In genomic region chr4:78870056-78870455, GRCh38 we compare ENCODE assay signal across 20 cellular contexts.
"Had no signal": no experiment of that assay in that cellular context is flagged by ENCODE, and none has a peak within 500 bp of the region (broad histone marks: within the 10 kb centered on the region; RNA-seq: fewer than 3 reads in every experiment).

No MANE protein-coding gene starts in this region.

- H3K27ac ChIP-seq: gastroesophageal sphincter, suprapubic skin, thyroid gland, upper lobe of left lung, uterus had no signal

- H3K4me2 ChIP-seq: smooth muscle cell had no signal

- H3K27me3 Mint-ChIP-seq: naive thymus-derived CD8-positive, alpha-beta T cell had no signal

- H3K27me3 ChIP-seq: gastroesophageal sphincter, suprapubic skin, thyroid gland, upper lobe of left lung, uterus had no signal

- H3K4me1 Mint-ChIP-seq: immature natural killer cell; naive thymus-derived CD8-positive, alpha-beta T cell; neural crest cell; stimulated activated effector memory CD8-positive, alpha-beta T cell treated with anti-CD3 and anti-CD28 coated beads, Interleukin-12 subunit alpha, Interleukin-12 subunit beta, amount 100 ng/mL, for 72 hours had no signal

- H3K9me3 Mint-ChIP-seq: immature natural killer cell; naive thymus-derived CD8-positive, alpha-beta T cell; neural crest cell; stimulated activated effector memory CD8-positive, alpha-beta T cell treated with anti-CD3 and anti-CD28 coated beads, Interleukin-12 subunit alpha, Interleukin-12 subunit beta, amount 100 ng/mL, for 72 hours had no signal

- DNase-seq: glutamatergic neuron; immature natural killer cell; kidney; left colon; left ventricle myocardium superior; naive thymus-derived CD8-positive, alpha-beta T cell; posterior cingulate gyrus; stimulated activated CD4-positive, alpha-beta T cell treated with anti-CD3 and anti-CD28 coated beads, Interleukin-4, amount 100 ng/mL, for 1 hour; stimulated activated CD8-positive, alpha-beta memory T cell treated with anti-CD3 and anti-CD28 coated beads, Interleukin-4, amount 100 ng/mL, for 48 hours; stimulated activated naive CD8-positive, alpha-beta T cell treated with anti-CD3 and anti-CD28 coated beads, Interleukin-15, Interleukin-2, amounts not matched to agents 100 U/mL and 50 U/mL, for 24 hours; thyroid gland; upper lobe of left lung; uterus had no signal

- H3K9me3 ChIP-seq: gastroesophageal sphincter, suprapubic skin, thyroid gland, upper lobe of left lung, uterus had no signal

- H3K27ac Mint-ChIP-seq: immature natural killer cell; naive thymus-derived CD8-positive, alpha-beta T cell; stimulated activated effector memory CD8-positive, alpha-beta T cell treated with anti-CD3 and anti-CD28 coated beads, Interleukin-12 subunit alpha, Interleukin-12 subunit beta, amount 100 ng/mL, for 72 hours had no signal

- H3K36me3 ChIP-seq: uterus had no signal

- H3K4me3 Mint-ChIP-seq: immature natural killer cell; naive thymus-derived CD8-positive, alpha-beta T cell; neural crest cell; stimulated activated effector memory CD8-positive, alpha-beta T cell treated with anti-CD3 and anti-CD28 coated beads, Interleukin-12 subunit alpha, Interleukin-12 subunit beta, amount 100 ng/mL, for 72 hours had no signal

- H3K4me1 ChIP-seq: gastroesophageal sphincter, suprapubic skin, thyroid gland, upper lobe of left lung, uterus had no signal

- ATAC-seq: gastroesophageal sphincter; left colon; left ventricle myocardium superior; naive thymus-derived CD8-positive, alpha-beta T cell; right cardiac atrium; stimulated activated effector memory CD8-positive, alpha-beta T cell treated with anti-CD3 and anti-CD28 coated beads, Interleukin-12 subunit alpha, Interleukin-12 subunit beta, amount 100 ng/mL, for 72 hours; stimulated activated naive CD8-positive, alpha-beta T cell treated with anti-CD3 and anti-CD28 coated beads, Interleukin-15, Interleukin-2, amounts not matched to agents 100 U/mL and 50 U/mL, for 24 hours had no signal

- H3K4me3 ChIP-seq: gastroesophageal sphincter, lung, smooth muscle cell, suprapubic skin, thyroid gland, upper lobe of left lung, uterus had no signal
